ENCODE assay signal across 10 cellular contexts in genomic region chr7:2193120-2193519, GRCh38. TPM values are rescaled to one million over a fixed set of nuclear protein-coding genes. Genes with fewer than 3 reads are reported as not detected.
DNase-seq lines count a peak whose midpoint lies in the region; ATAC-seq lines count a peak whose summit lies in the region.
"Had no signal": no experiment of that assay in that cellular context is flagged by ENCODE, and none has a peak within 500 bp of the region (broad histone marks: within the 10 kb centered on the region; RNA-seq: fewer than 3 reads in every experiment).

No MANE protein-coding gene starts in this region.

- DNase-seq in DMS79 (lab: John Stamatoyannopoulos, UW): peak; percentile 89
- peak; percentile 59 to 82 for DNase-seq in NCI-H187 (lab: John Stamatoyannopoulos, UW)
- peak; percentile 94 for DNase-seq in SHP77 treated with DMSO at 0.1 percent for 48 hours (lab: John Stamatoyannopoulos, UW)
- DNase-seq in sciatic nerve (ENCODE audit: low spot score): peak; percentile 19
- DNase-seq in activated T-cell treated with anti-CD3 and anti-CD28 coated beads, Interleukin-2, amount 50 U/mL, for 1 hour: no peak
- DNase-seq: MV-4-11, WERI-Rb-1 had no signal

- intact Hi-C loops in sciatic nerve (cut with DNase I): no loop called here

- ATAC-seq in sciatic nerve: no peak
- no peak for ATAC-seq in HG03159 (IDR thresholded peaks at IDR 0.05; ENCODE audit: unreplicated experiment)
- no peak for ATAC-seq in GM19328 (IDR thresholded peaks at IDR 0.05; ENCODE audit: unreplicated experiment)
- ATAC-seq: HepG2 had no signal

RNA-seq across cellular contexts. Expression of gene MAD1L1, which starts 39.6 kb away (rescaled TPM):
- total RNA-seq in sciatic nerve: 42.1 TPM

RNA-seq across cellular contexts. Expression of gene MRM2, which starts 48.9 kb away (rescaled TPM):
- total RNA-seq in sciatic nerve: 12.9 TPM

RNA-seq across cellular contexts. Expression of gene NUDT1, which starts 48.9 kb away (rescaled TPM):
- 11.5 TPM for total RNA-seq in sciatic nerve
